Comparison of ENCODE assay signal across 8 cellular contexts in genomic region chr1:116020668-116021272, GRCh38. TPM values are rescaled to one million over a fixed set of nuclear protein-coding genes. Genes with fewer than 3 reads are reported as not detected.
DNase-seq lines count a peak whose midpoint lies in the region; ATAC-seq and TF ChIP-seq lines count a peak whose summit lies in the region.

No MANE protein-coding gene starts in this region.

- TF ChIP-seq CTCF in GM10266 (IDR thresholded peaks at IDR 0.05; ENCODE audit: control insufficient read depth, insufficient read depth, low read depth, missing control alignments): peak; percentile 79

- DNase-seq in GM10266 (ENCODE audit: extremely low spot score) (peak; percentile 56), LHCN-M2 (ENCODE audit: low read depth) (peak; percentile 69), SK-MEL-5 (ENCODE audit: low read depth, low spot score) (peak; percentile 80), anterior cingulate cortex (lab: John Stamatoyannopoulos, UW) (peak in 30 of 58 donors; percentile 5 to 70 (median 36)), hypothalamus (lab: John Stamatoyannopoulos, UW) (peak in 28 of 51 donors; percentile 2 to 73 (median 40)), NCI-H1048 (lab: John Stamatoyannopoulos, UW) (no peak)
- peak; percentile 23 for DNase-seq in stimulated activated CD4-positive, alpha-beta T cell treated with anti-CD3 and anti-CD28 coated beads, Interleukin-12 subunit alpha, Interleukin-12 subunit beta, amount 100 ng/mL, for 4 hours

- ATAC-seq in GM21786 (IDR thresholded peaks at IDR 0.05; ENCODE audit: unreplicated experiment): peak; percentile 83

- in situ Hi-C loops in SK-MEL-5 (cut with HindIII; ENCODE audit: low pct_unique_long_range_greater_than_20kb, low sequenced_read_pairs): no loop called here

RNA-seq across cellular contexts. Expression of gene SLC22A15, which starts 44.5 kb away (rescaled TPM):
- total RNA-seq in LHCN-M2 (2014; rRNA removed): 3.4 and 4.6 TPM in 2 replicates
- polyA plus RNA-seq in LHCN-M2 (2012): 1.5 TPM
- 1.2 and 1.4 TPM in 2 replicates for total RNA-seq in SK-MEL-5 (2014; rRNA removed; shearing (Covaris generic))
- 0.75 and 0.91 TPM in 2 replicates for polyA plus RNA-seq in SK-MEL-5 (2015; cell fraction: cytosol; rRNA removed)
- 18.9 and 25.0 TPM in 2 replicates for polyA plus RNA-seq in SK-MEL-5 (2015; cell fraction: nucleus; rRNA removed)
